In genomic region chr6:99151634-99152344, GRCh38 we compare ENCODE assay signal across 8 cellular contexts.
DNase-seq lines count a peak whose midpoint lies in the region; ATAC-seq, FAIRE-seq and TF ChIP-seq lines count a peak whose summit lies in the region.

No MANE protein-coding gene starts in this region.

- no peak for TF ChIP-seq EP300 in SK-N-SH (IDR thresholded peaks at IDR 0.05; ENCODE audit: borderline replicate concordance in 1 of 2, low read depth in 1 of 2, low read length in 1 of 2)

- POLR2A ChIA-PET in SK-N-SH (lab: Yijun Ruan, JAX) (no interaction called here), endothelial cell of umbilical vein (lab: Charles Lee) (no interaction called here)

- TF ChIP-seq RAD21 in SK-N-SH (IDR thresholded peaks at IDR 0.05; ENCODE audit: low read length), result peak; percentile 48

- TF ChIP-seq CTCF in SK-N-SH (IDR thresholded peaks at IDR 0.05) (peak; percentile 78), endothelial cell of umbilical vein (IDR thresholded peaks at IDR 0.05; ENCODE audit: extremely low read depth in 1 of 2, insufficient read depth in 1 of 2, low read depth in 1 of 2, low read length in 2 of 2) (peak; percentile 66 to 67), prostate gland (IDR thresholded peaks at IDR 0.05) (peak in 2 of 4 experiments; percentile 48 to 55)

- no TSS peak for BruUV-seq in endothelial cell of umbilical vein (replicated peaks; lab: Mats Ljungman, UMichigan)

- 23% methylated on average over 11 of the region's 11 CpGs for WGBS in SK-N-SH (ENCODE audit: low lambda C conversion rate)
- 50% methylated on average over 11 of the region's 11 CpGs for WGBS in prostate gland

- H3K27me3 ChIP-seq in SK-N-SH (ENCODE audit: insufficient read depth), result no peaks in the 10 kb centered on the region
- no peaks in the 10 kb centered on the region for H3K27me3 ChIP-seq in endothelial cell of umbilical vein (ENCODE audit: control insufficient read depth in 2 of 2, insufficient read depth in 2 of 2, low read length in 2 of 2)
- H3K27me3 ChIP-seq in prostate gland (replicated peaks; ENCODE audit: insufficient read depth), result no peaks in the 10 kb centered on the region

- TF ChIP-seq POLR2A in endothelial cell of umbilical vein (IDR thresholded peaks at IDR 0.05; ENCODE audit: low read depth, low read length), result no peak
- TF ChIP-seq POLR2A in prostate gland (IDR thresholded peaks at IDR 0.05), result no peak

- peak; percentile 2 for DNase-seq in NK-92 treated with Interleukin-12 subunit alpha and Interleukin-12 subunit beta, amount 100 ng/mL, for 24 hours (lab: John Stamatoyannopoulos, UW)
- DNase-seq in NK-92 (lab: John Stamatoyannopoulos, UW; ENCODE audit: unreplicated experiment), result no peak
- peak; percentile 58 for DNase-seq in SK-N-SH
- DNase-seq in endothelial cell of umbilical vein (ENCODE audit: low read depth, low spot score), result peak; percentile 29
- peak; percentile 19 for DNase-seq in prostate gland (ENCODE audit: low spot score)
- DNase-seq in putamen (ENCODE audit: low spot score), result no peak

- dilution Hi-C loops in endothelial cell of umbilical vein (cut with MboI; ENCODE audit: extremely low pct_ligation_motif_present, low sequenced_read_pairs), result no loop called here

- H3K9me1 ChIP-seq in endothelial cell of umbilical vein (replicated peaks; ENCODE audit: control insufficient read depth, extremely low read depth, insufficient read depth, low read length), result no peaks in the 10 kb centered on the region

- H3K36me3 ChIP-seq in SK-N-SH (replicated peaks in 1 of 2; ENCODE audit: control insufficient read depth in 1 of 2, insufficient read depth in 2 of 2, low read length in 1 of 2) (no peaks in the 10 kb centered on the region), endothelial cell of umbilical vein (ENCODE audit: control insufficient read depth in 2 of 2, extremely low read depth in 1 of 2, insufficient read depth in 2 of 2, low read length in 2 of 2) (no peaks in the 10 kb centered on the region), prostate gland (no peaks in the 10 kb centered on the region)

- H3K4me3 ChIP-seq in SK-N-SH (ENCODE audit: low read depth in 2 of 2, low read length in 1 of 2) (no peak overlapping the region; a peak in 1 of 4 replicates), endothelial cell of umbilical vein (replicated peaks in 1 of 3; ENCODE audit: insufficient read depth in 1 of 3, low read depth in 1 of 3, low read length in 3 of 3) (no peak overlapping the region), prostate gland (no peak overlapping the region)

- H3K9ac ChIP-seq in SK-N-SH (no peak overlapping the region), endothelial cell of umbilical vein (replicated peaks; ENCODE audit: extremely low read depth, insufficient read depth, low read length) (no peak overlapping the region)

- H3F3A ChIP-seq in SK-N-SH (replicated peaks; ENCODE audit: insufficient read depth), result no peaks in the 10 kb centered on the region

- ATAC-seq in GM21381 (IDR thresholded peaks at IDR 0.05; ENCODE audit: unreplicated experiment) (peak; percentile 92), HG03520 (IDR thresholded peaks at IDR 0.05; ENCODE audit: unreplicated experiment) (peak; percentile 90)

- intact Hi-C loops in endothelial cell of umbilical vein (cut with micrococcal nuclease), result loop anchor here (1.0 kb wide), 1 partner anchor 91 kb away; no protein-coding TSS in a partner anchor
- intact Hi-C loops in prostate gland (cut with DNase I), result no loop called here

- CTCF ChIA-PET in SK-N-SH (lab: Yijun Ruan, JAX), result interaction anchor here (0.6 to 4.6 kb wide), 29 partner anchors 8 to 167 kb away, joined by 3 to 36 read pairs (median 4); no protein-coding TSS in a partner anchor
- CTCF ChIA-PET in endothelial cell of umbilical vein (lab: Charles Lee), result interaction anchor here (0.6 to 7.6 kb wide), 7 partner anchors 9 to 152 kb away, joined by 3 to 52 read pairs (median 4); no protein-coding TSS in a partner anchor

- H3K27ac ChIP-seq in SK-N-SH (ENCODE audit: low read depth in 2 of 2, low read length in 1 of 2), result no peak overlapping the region
- no peak overlapping the region for H3K27ac ChIP-seq in endothelial cell of umbilical vein (ENCODE audit: insufficient read depth, low read depth, low read length)
- H3K27ac ChIP-seq in prostate gland, result no peak overlapping the region

- H3K9me2 ChIP-seq in SK-N-SH, result no peaks in the 10 kb centered on the region

- H3K9me3 ChIP-seq in SK-N-SH, result no peaks in the 10 kb centered on the region
- H3K9me3 ChIP-seq in endothelial cell of umbilical vein (replicated peaks; ENCODE audit: control insufficient read depth, insufficient read depth, low read length), result no peaks in the 10 kb centered on the region
- H3K9me3 ChIP-seq in prostate gland, result no peaks in the 10 kb centered on the region

- H3K4me1 ChIP-seq in SK-N-SH (ENCODE audit: control insufficient read depth in 1 of 2, insufficient read depth in 2 of 2, low read depth in 1 of 2, low read length in 1 of 2) (no peaks in the 10 kb centered on the region; a peak in 1 of 4 replicates), endothelial cell of umbilical vein (ENCODE audit: control insufficient read depth, extremely low read depth, insufficient read depth, low read length) (no peaks in the 10 kb centered on the region), prostate gland (replicated peaks) (no peaks in the 10 kb centered on the region)

- peak; percentile 77 for FAIRE-seq in endothelial cell of umbilical vein (lab: Jason Lieb, UNC)

- H4K20me1 ChIP-seq in SK-N-SH (ENCODE audit: insufficient read depth) (no peaks in the 10 kb centered on the region), endothelial cell of umbilical vein (replicated peaks; ENCODE audit: control insufficient read depth, extremely low read depth, insufficient read depth, low read length) (no peaks in the 10 kb centered on the region)

- H3K4me2 ChIP-seq in SK-N-SH (no peak overlapping the region), endothelial cell of umbilical vein (ENCODE audit: insufficient read depth, low read length) (no peak overlapping the region)

- H2AFZ ChIP-seq in SK-N-SH (ENCODE audit: low read depth), result no peak overlapping the region
- H2AFZ ChIP-seq in endothelial cell of umbilical vein (ENCODE audit: low read depth, low read length), result no peak overlapping the region

- no peaks in the 10 kb centered on the region for H3K79me2 ChIP-seq in SK-N-SH (ENCODE audit: insufficient read depth)
- no peaks in the 10 kb centered on the region for H3K79me2 ChIP-seq in endothelial cell of umbilical vein (ENCODE audit: control insufficient read depth, insufficient read depth, low read length)

TF ChIP-seq in SK-N-SH, 30 proteins besides CTCF, POLR2A, EP300 and RAD21:
- TF ChIP-seq GATA2 (CRISPR knock-in tag; IDR thresholded peaks at IDR 0.05) (0 out of 2 replicates have a peak, but pooled peaks have one; percentile 15), SMC3 (IDR thresholded peaks at IDR 0.05; ENCODE audit: low read depth, low read length) (peak; percentile 43; the same call in 1 of the 2 replicates), TCF12 (IDR thresholded peaks at IDR 0.05) (no peak), RFX5 (IDR thresholded peaks at IDR 0.05; ENCODE audit: low read length) (no peak), JUND (IDR thresholded peaks at IDR 0.05) (no peak)

TF ChIP-seq in endothelial cell of umbilical vein, 7 proteins besides CTCF, POLR2A, EP300 and RAD21:
- TF ChIP-seq JUN (IDR thresholded peaks at IDR 0.05; ENCODE audit: borderline replicate concordance, insufficient read depth, insufficient read length, low read depth) (no peak), EZH2 (IDR thresholded peaks at IDR 0.05; ENCODE audit: borderline replicate concordance, low read depth, low read length, severe bottlenecking) (no peak), POLR2AphosphoS5 (IDR thresholded peaks at IDR 0.05; ENCODE audit: insufficient read depth, low read depth, low read length) (no peak), GATA2 (IDR thresholded peaks at IDR 0.05; ENCODE audit: insufficient read depth, insufficient read length, low read depth, low read length) (no peak), MAX (IDR thresholded peaks at IDR 0.05; ENCODE audit: insufficient read depth, insufficient read length) (no peak), FOS (IDR thresholded peaks at IDR 0.05; ENCODE audit: borderline replicate concordance, insufficient read depth, low read length) (no peak), MYC (IDR thresholded peaks at IDR 0.05; ENCODE audit: low read depth, low read length) (no peak)

Comparison
In these comparisons a context has a peak if more than half of its experiments do, and no peak if none do; other contexts are left out.
1. DNase-seq: peak in NK-92 treated with Interleukin-12 subunit alpha and Interleukin-12 subunit beta, amount 100 ng/mL, for 24 hours (single experiment), SK-N-SH (single experiment), endothelial cell of umbilical vein (single experiment) and prostate gland (single experiment); none in NK-92 (single experiment) and putamen (single experiment).